In genomic region chr13:33369073-33369472, GRCh38 we compare ENCODE assay signal across 1 cellular context.
TF ChIP-seq lines count a peak whose summit lies in the region.

No MANE protein-coding gene starts in this region.

TF ChIP-seq in GM23338, 12 proteins besides CTCF, POLR2A, EP300 and RAD21 (continued from another document):
- no peak for TF ChIP-seq JUNB (IDR thresholded peaks at IDR 0.05; ENCODE audit: unreplicated experiment)
- no peak for TF ChIP-seq ZNF114 (CRISPR knock-in tag; IDR thresholded peaks at IDR 0.05)
- TF ChIP-seq ZNF331 (CRISPR knock-in tag; IDR thresholded peaks at IDR 0.05; ENCODE audit: low read depth) = no peak
